13 cellular contexts compared by ENCODE assay signal in the genomic region with DNA sequence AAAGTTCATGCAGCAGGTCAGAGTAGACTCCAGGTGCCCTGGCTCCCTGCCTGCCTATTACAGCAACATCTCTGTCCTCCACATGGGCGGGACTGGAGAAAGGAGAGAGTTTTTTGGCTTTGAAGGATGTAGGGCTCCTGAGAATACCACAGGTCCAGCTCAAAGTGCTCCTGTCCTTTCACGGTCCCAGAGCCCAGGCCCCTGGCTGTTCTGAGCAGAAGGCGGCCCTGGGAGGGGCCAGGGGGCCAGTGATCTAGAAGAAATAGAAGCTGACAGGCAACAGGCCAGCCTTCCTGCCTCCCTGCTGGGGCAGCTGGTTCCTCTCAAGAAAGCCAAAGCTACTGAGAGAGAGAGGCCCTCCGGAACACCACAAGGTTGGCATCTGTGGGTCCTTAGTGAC. TPM values are rescaled to one million over a fixed set of nuclear protein-coding genes. Genes with fewer than 3 reads are reported as not detected.
DNase-seq lines count a peak whose midpoint lies in the region; ATAC-seq and TF ChIP-seq lines count a peak whose summit lies in the region.
"Had no signal": no experiment of that assay in that cellular context is flagged by ENCODE, and none has a peak within 500 bp of the region (broad histone marks: within the 10 kb centered on the region; RNA-seq: fewer than 3 reads in every experiment).

No MANE protein-coding gene starts in this region.

- TF ChIP-seq POLR2A in esophagus muscularis mucosa (IDR thresholded peaks at IDR 0.05; ENCODE audit: low read depth), result no peak

- TF ChIP-seq EP300 in esophagus muscularis mucosa (IDR thresholded peaks at IDR 0.05), result no peak

- CTCF ChIA-PET in PC-9 (lab: Charles Lee), result interaction anchor here (1.0 to 1.5 kb wide), 3 partner anchors 12 to 31 kb away, joined by 3 to 7 read pairs (median 3); no protein-coding TSS in a partner anchor
- CTCF ChIA-PET in CD4-positive, alpha-beta T cell (lab: Charles Lee), result no interaction called here

- peak overlapping the region; percentile 66 for H3K27ac Mint-ChIP-seq in nephron progenitor cell
- no peak overlapping the region for H3K27ac Mint-ChIP-seq in CD4-positive, alpha-beta T cell

- H3K4me1 ChIP-seq in PC-9 (replicated peaks; ENCODE audit: insufficient read depth) (peaks cover 7% of the 10 kb centered on the region; the same call in 1 of the 2 replicates), esophagus muscularis mucosa (peaks cover 30 to 62% (median 57%) of the 10 kb centered on the region in 4 donors)

- H3K4me2 ChIP-seq in PC-9, result peak overlapping the region; percentile 79

- WGBS in esophagus muscularis mucosa, result 41% methylated on average over 4 of the region's 4 CpGs

- H3K79me2 ChIP-seq in PC-9 (ENCODE audit: low read depth), result no peaks in the 10 kb centered on the region

- no peaks in the 10 kb centered on the region for H3K9me3 ChIP-seq in PC-9 (ENCODE audit: insufficient read depth, low read depth)
- no peaks in the 10 kb centered on the region for H3K9me3 ChIP-seq in esophagus muscularis mucosa
- no peaks in the 10 kb centered on the region for H3K9me3 ChIP-seq in CD4-positive, alpha-beta T cell (ENCODE audit: control insufficient read depth, low read length)

- H3K4me3 ChIP-seq in PC-9, result no peak overlapping the region
- no peak overlapping the region for H3K4me3 ChIP-seq in esophagus muscularis mucosa

- no TSS peak for BruUV-seq in PC-9 (replicated peaks; lab: Mats Ljungman, UMichigan)

- peaks cover 49% of the 10 kb centered on the region for H3K4me1 Mint-ChIP-seq in nephron progenitor cell
- peaks cover 13% of the 10 kb centered on the region for H3K4me1 Mint-ChIP-seq in CD4-positive, alpha-beta T cell (ENCODE audit: low read depth)

- no peaks in the 10 kb centered on the region for H3K9me2 ChIP-seq in PC-9 (ENCODE audit: insufficient read depth)

- no peak overlapping the region for H3K4me3 Mint-ChIP-seq in nephron progenitor cell
- H3K4me3 Mint-ChIP-seq in CD4-positive, alpha-beta T cell, result no peak overlapping the region
- H3K4me3 Mint-ChIP-seq: naive thymus-derived CD8-positive, alpha-beta T cell had no signal

- no peak for TF ChIP-seq CTCF in 22Rv1 (IDR thresholded peaks at IDR 0.05)
- TF ChIP-seq CTCF in PC-9 (conservative IDR thresholded peaks at IDR 0.05), result no peak
- no peak for TF ChIP-seq CTCF in esophagus muscularis mucosa (IDR thresholded peaks at IDR 0.05)
- no peak for TF ChIP-seq CTCF in nephron progenitor cell (IDR thresholded peaks at IDR 0.05)
- TF ChIP-seq CTCF in CD4-positive, alpha-beta T cell (IDR thresholded peaks at IDR 0.05), result no peak

- peak in 1 of 2 experiments; percentile 3 for DNase-seq in PC-9
- DNase-seq in esophagus muscularis mucosa (ENCODE audit: extremely low spot score), result no peak
- DNase-seq in nephron progenitor cell, result no peak
- no peak for DNase-seq in cortex of kidney (lab: John Stamatoyannopoulos, UW)
- no peak for DNase-seq in SHP77 treated with DMSO at 0.1 percent for 48 hours (lab: John Stamatoyannopoulos, UW)
- DNase-seq in epidermal melanocyte (ENCODE audit: insufficient read length, low spot score), result no peak
- DNase-seq in CD4-positive, alpha-beta T cell, result no peak
- DNase-seq: activated T-cell treated with anti-CD3 and anti-CD28 coated beads, Interleukin-2, amount 50 U/mL, for 1 hour; effector CD4-positive, alpha-beta T cell; H7; MM.1S; naive thymus-derived CD8-positive, alpha-beta T cell had no signal

- ATAC-seq in CD4-positive, alpha-beta T cell (ENCODE audit: poor library complexity), result no peak
- ATAC-seq: naive thymus-derived CD8-positive, alpha-beta T cell had no signal

- H3K27me3 Mint-ChIP-seq in nephron progenitor cell (ENCODE audit: low read depth, poor library complexity), result peaks cover 7% of the 10 kb centered on the region
- no peaks in the 10 kb centered on the region for H3K27me3 Mint-ChIP-seq in CD4-positive, alpha-beta T cell

- no peaks in the 10 kb centered on the region for H3K36me3 Mint-ChIP-seq in nephron progenitor cell (ENCODE audit: low read depth)
- H3K36me3 Mint-ChIP-seq in CD4-positive, alpha-beta T cell (ENCODE audit: low read depth), result no peaks in the 10 kb centered on the region
- H3K36me3 Mint-ChIP-seq: naive thymus-derived CD8-positive, alpha-beta T cell had no signal

- H4K20me1 ChIP-seq in PC-9 (ENCODE audit: insufficient read depth), result no peaks in the 10 kb centered on the region

- H3F3A ChIP-seq in PC-9 (ENCODE audit: insufficient read depth, low read depth), result no peaks in the 10 kb centered on the region

- peaks cover 52% of the 10 kb centered on the region for H3K9me3 Mint-ChIP-seq in nephron progenitor cell
- H3K9me3 Mint-ChIP-seq in CD4-positive, alpha-beta T cell, result no peaks in the 10 kb centered on the region
- H3K9me3 Mint-ChIP-seq: naive thymus-derived CD8-positive, alpha-beta T cell had no signal

- peak overlapping the region; percentile 97 for H3K27ac ChIP-seq in 22Rv1
- H3K27ac ChIP-seq in PC-9, result no peak overlapping the region
- peak overlapping the region; percentile 72 to 79 (median 77) for H3K27ac ChIP-seq in esophagus muscularis mucosa (replicated peaks in 1 of 4)
- H3K27ac ChIP-seq in CD4-positive, alpha-beta T cell (ENCODE audit: low read depth, low read length), result no peak overlapping the region

- intact Hi-C loops in PC-9 (cut with micrococcal nuclease; ENCODE audit: unreplicated experiment) (loop anchor here (5.0 kb wide), 2 partner anchors 140 to 190 kb away; a partner anchor contains a TSS), esophagus muscularis mucosa (cut with DNase I) (no loop called here)
- intact Hi-C loops in CD4-positive, alpha-beta T cell (cut with DNase I, micrococcal nuclease), result loop anchor here in 1 of 2 experiments (10.0 kb wide), 1 partner anchor 152 kb away; a partner anchor contains a TSS

- H3K36me3 ChIP-seq in PC-9 (ENCODE audit: low read depth), result no peaks in the 10 kb centered on the region
- no peaks in the 10 kb centered on the region for H3K36me3 ChIP-seq in esophagus muscularis mucosa

- H2AFZ ChIP-seq in PC-9, result no peak overlapping the region

- H3K27me3 ChIP-seq in PC-9 (ENCODE audit: insufficient read depth, low read depth) (no peaks in the 10 kb centered on the region), esophagus muscularis mucosa (no peaks in the 10 kb centered on the region)
- H3K27me3 ChIP-seq in CD4-positive, alpha-beta T cell (ENCODE audit: control insufficient read depth, insufficient read depth, low read length), result no peaks in the 10 kb centered on the region

- POLR2A ChIA-PET in PC-9 (lab: Charles Lee; ENCODE audit: unreplicated experiment), result interaction anchor here (0.6 to 0.7 kb wide), 3 partner anchors 74 to 195 kb away, joined by 3 to 15 read pairs (median 7); a partner anchor contains a TSS
- POLR2A ChIA-PET in CD4-positive, alpha-beta T cell (lab: Charles Lee), result no interaction called here

RNA-seq across cellular contexts. Expression of a gene that starts 0.9 kb away (rescaled TPM):
- total RNA-seq in PC-9 (2021) (45.7 and 49.3 TPM in 2 replicates), esophagus muscularis mucosa (10 to 100 TPM; 12.0 to 24.8 (median 20.0) TPM)
- 1 to 10 TPM in 1 of 2 experiments, under 1 TPM in 1; 0.85 to 2.2 TPM for total RNA-seq in CD4-positive, alpha-beta T cell

RNA-seq across cellular contexts. Expression of a gene that starts 57.3 kb away (rescaled TPM):
- total RNA-seq in PC-9 (2021) (133 and 142 TPM in 2 replicates), esophagus muscularis mucosa (100 to 1,000 TPM in 2 of 4 donors, 10 to 100 TPM in 2; 64.8 to 128 (median 85.2) TPM)
- total RNA-seq in CD4-positive, alpha-beta T cell, result 100 to 1,000 TPM; 236 to 237 TPM

Comparison
In these comparisons a context has a peak if more than half of its experiments do, and no peak if none do; other contexts are left out.
1. H3K27ac ChIP-seq: peak in 22Rv1 (single experiment) and esophagus muscularis mucosa (4 of 4); none in PC-9 (single experiment) and CD4-positive, alpha-beta T cell (single experiment).
2. RNA of a gene that starts 0.9 kb away (total RNA-seq): 45.7 to 49.3 TPM in PC-9 and 12.0 to 24.8 TPM in esophagus muscularis mucosa; 0.85 to 2.2 TPM in CD4-positive, alpha-beta T cell; every median in the first group is over 4 times any median in the second.